ENCODE assay signal across 20 cellular contexts in genomic region chr3:14885307-14885706, GRCh38.
DNase-seq lines count a peak whose midpoint lies in the region; ATAC-seq and TF ChIP-seq lines count a peak whose summit lies in the region.
"Had no signal": no experiment of that assay in that cellular context is flagged by ENCODE, and none has a peak within 500 bp of the region (broad histone marks: within the 10 kb centered on the region; RNA-seq: fewer than 3 reads in every experiment).

No MANE protein-coding gene starts in this region.

- no peak for TF ChIP-seq EP300 in sigmoid colon (IDR thresholded peaks at IDR 0.05)

- peak overlapping the region; percentile 48 to 91 (median 82) for H3K27ac Mint-ChIP-seq in CD4-positive, alpha-beta memory T cell
- peak overlapping the region; percentile 94 for H3K27ac Mint-ChIP-seq in T-helper 17 cell
- H3K27ac Mint-ChIP-seq: CD14-positive monocyte; GM23338; stimulated activated memory B cell treated with anti-CD40 and anti-IgM and Interleukin-4, amounts not matched to agents 10 μg/mL and 1 μg/mL and 100 μg/mL, for 72 hours; type B pancreatic cell had no signal

- ATAC-seq in T-helper 17 cell, result peak; percentile 40
- ATAC-seq: A549; esophagus mucosa; GM23338; stimulated activated memory B cell treated with anti-CD40 and anti-IgM and Interleukin-4, amounts not matched to agents 10 μg/mL and 1 μg/mL and 100 μg/mL, for 72 hours had no signal

- TF ChIP-seq POLR2A in sigmoid colon (IDR thresholded peaks at IDR 0.05), result no peak

- no peaks in the 10 kb centered on the region for H3K9me3 Mint-ChIP-seq in CD4-positive, alpha-beta memory T cell
- H3K9me3 Mint-ChIP-seq: CD14-positive monocyte; GM23338; IgD-negative memory B cell; stimulated activated memory B cell treated with anti-CD40 and anti-IgM and Interleukin-4, amounts not matched to agents 10 μg/mL and 1 μg/mL and 100 μg/mL, for 72 hours; type B pancreatic cell had no signal

- no peaks in the 10 kb centered on the region for H3K9me3 ChIP-seq in CD4-positive, alpha-beta memory T cell (ENCODE audit: control insufficient read depth in 1 of 2, low read length in 2 of 2)
- H3K9me3 ChIP-seq in T-helper 17 cell (ENCODE audit: control insufficient read depth, low read length, poor library complexity, severe bottlenecking), result no peaks in the 10 kb centered on the region
- H3K9me3 ChIP-seq in effector memory CD4-positive, alpha-beta T cell (ENCODE audit: control insufficient read depth, low read length), result no peaks in the 10 kb centered on the region
- no peaks in the 10 kb centered on the region for H3K9me3 ChIP-seq in sigmoid colon
- H3K9me3 ChIP-seq: A549, SJSA1 had no signal

- no peak for TF ChIP-seq CTCF in sigmoid colon (IDR thresholded peaks at IDR 0.05)

- H3K4me3 ChIP-seq in CD4-positive, alpha-beta memory T cell (ENCODE audit: low read length in 2 of 2), result peak overlapping the region; percentile 13 to 21
- H3K4me3 ChIP-seq in effector memory CD4-positive, alpha-beta T cell (ENCODE audit: insufficient read depth, low read depth, low read length, poor library complexity, severe bottlenecking), result no peak overlapping the region
- H3K4me3 ChIP-seq in sigmoid colon, result no peak overlapping the region
- H3K4me3 ChIP-seq: A549, GM23338, SJSA1 had no signal

- DNase-seq in activated CD4-positive, alpha-beta T cell treated with anti-CD3 and anti-CD28 coated beads for 48 hours, result peak; percentile 31
- DNase-seq in activated CD4-positive, alpha-beta T cell treated with anti-CD3 and anti-CD28 coated beads for 4 hours, result no peak
- peak in 3 of 5 donors; percentile 18 to 34 (median 30) for DNase-seq in CD4-positive, alpha-beta memory T cell
- no peak for DNase-seq in T-helper 17 cell
- DNase-seq in effector memory CD4-positive, alpha-beta T cell, result peak in 1 of 3 donors; percentile 12
- DNase-seq in cerebellar cortex (ENCODE audit: low spot score), result no peak
- DNase-seq in sigmoid colon, result no peak
- DNase-seq in NCI-H2081 treated with DMSO at 0.1 percent for 48 hours (lab: John Stamatoyannopoulos, UW), result no peak
- DNase-seq: DMS79, glutamatergic neuron, NCI-H1048, NCI-H69 had no signal

- H3K27me3 ChIP-seq in CD4-positive, alpha-beta memory T cell (ENCODE audit: insufficient read depth, low read length), result no peaks in the 10 kb centered on the region
- H3K27me3 ChIP-seq in effector memory CD4-positive, alpha-beta T cell (replicated peaks; ENCODE audit: control insufficient read depth, insufficient read depth, low read length, poor library complexity, severe bottlenecking), result no peaks in the 10 kb centered on the region
- H3K27me3 ChIP-seq in sigmoid colon, result no peaks in the 10 kb centered on the region

- H3K4me3 Mint-ChIP-seq in CD4-positive, alpha-beta memory T cell, result peak overlapping the region in 7 of 8 donors; percentile 55 to 86 (median 68)
- peak overlapping the region; percentile 75 for H3K4me3 Mint-ChIP-seq in T-helper 17 cell
- H3K4me3 Mint-ChIP-seq: CD14-positive monocyte; GM23338; IgD-negative memory B cell; stimulated activated memory B cell treated with anti-CD40 and anti-IgM and Interleukin-4, amounts not matched to agents 10 μg/mL and 1 μg/mL and 100 μg/mL, for 72 hours; type B pancreatic cell had no signal

- peaks cover 67% of the 10 kb centered on the region for H3K4me1 ChIP-seq in CD4-positive, alpha-beta memory T cell (ENCODE audit: insufficient read depth, low read length)
- H3K4me1 ChIP-seq in effector memory CD4-positive, alpha-beta T cell (ENCODE audit: control insufficient read depth, insufficient read depth, low read length, poor library complexity, severe bottlenecking), result peaks cover 55% of the 10 kb centered on the region
- H3K4me1 ChIP-seq in sigmoid colon, result peaks cover 0 to 13% (median 6%) of the 10 kb centered on the region in 4 donors
- H3K4me1 ChIP-seq: A549, SJSA1 had no signal

- no peaks in the 10 kb centered on the region for H3K36me3 Mint-ChIP-seq in CD4-positive, alpha-beta memory T cell
- no peaks in the 10 kb centered on the region for H3K36me3 Mint-ChIP-seq in T-helper 17 cell (ENCODE audit: low read depth)
- H3K36me3 Mint-ChIP-seq: CD14-positive monocyte; IgD-negative memory B cell; stimulated activated memory B cell treated with anti-CD40 and anti-IgM and Interleukin-4, amounts not matched to agents 10 μg/mL and 1 μg/mL and 100 μg/mL, for 72 hours; type B pancreatic cell had no signal

- H3K27ac ChIP-seq in CD4-positive, alpha-beta memory T cell (ENCODE audit: low read depth, low read length), result no peak overlapping the region
- H3K27ac ChIP-seq in effector memory CD4-positive, alpha-beta T cell (ENCODE audit: insufficient read depth, low read length, poor library complexity, severe bottlenecking), result peak overlapping the region; percentile 34
- H3K27ac ChIP-seq in sigmoid colon, result no peak overlapping the region
- H3K27ac ChIP-seq: A549, SJSA1 had no signal

- CTCF ChIA-PET in CD4-positive, alpha-beta memory T cell (lab: Charles Lee; ENCODE audit: partially characterized antibody), result interaction anchor here (0.8 kb wide), 1 partner anchor 27 kb away, joined by 3 read pairs; no protein-coding TSS in a partner anchor

- H3K27me3 Mint-ChIP-seq in CD4-positive, alpha-beta memory T cell, result no peaks in the 10 kb centered on the region
- peaks cover 10% of the 10 kb centered on the region for H3K27me3 Mint-ChIP-seq in T-helper 17 cell

- peaks cover 44 to 79% (median 62%) of the 10 kb centered on the region in 4 donors for H3K4me1 Mint-ChIP-seq in CD4-positive, alpha-beta memory T cell
- peaks cover 56% of the 10 kb centered on the region for H3K4me1 Mint-ChIP-seq in T-helper 17 cell

- WGBS in sigmoid colon, 2 donors, result 72 to 86% methylated on average over 13 of the region's 13 CpGs

- intact Hi-C loops in CD4-positive, alpha-beta memory T cell (cut with micrococcal nuclease), result no loop called here
- intact Hi-C loops in sigmoid colon (cut with DNase I), result no loop called here

- no peaks in the 10 kb centered on the region for H3K36me3 ChIP-seq in CD4-positive, alpha-beta memory T cell (ENCODE audit: insufficient read depth, low read length)
- no peaks in the 10 kb centered on the region for H3K36me3 ChIP-seq in effector memory CD4-positive, alpha-beta T cell (ENCODE audit: control insufficient read depth, insufficient read depth, low read length)
- H3K36me3 ChIP-seq in sigmoid colon, result no peaks in the 10 kb centered on the region
- H3K36me3 ChIP-seq: SJSA1 had no signal

- POLR2A ChIA-PET in CD4-positive, alpha-beta memory T cell (lab: Charles Lee; ENCODE audit: partially characterized antibody), result interaction anchor here (1.2 to 2.7 kb wide), 3 partner anchors 12 to 36 kb away, joined by 3 to 18 read pairs (median 3); no protein-coding TSS in a partner anchor

Comparison
In these comparisons a context has a peak if more than half of its experiments do, and no peak if none do; other contexts are left out.
1. DNase-seq: peak in activated CD4-positive, alpha-beta T cell treated with anti-CD3 and anti-CD28 coated beads for 48 hours (single experiment) and CD4-positive, alpha-beta memory T cell (3 of 5); none in activated CD4-positive, alpha-beta T cell treated with anti-CD3 and anti-CD28 coated beads for 4 hours (0 of 2), T-helper 17 cell (0 of 3), cerebellar cortex (single experiment), sigmoid colon (single experiment) and NCI-H2081 treated with DMSO at 0.1 percent for 48 hours (single experiment).
2. H3K4me3 ChIP-seq: peak in CD4-positive, alpha-beta memory T cell (2 of 2); none in effector memory CD4-positive, alpha-beta T cell (single experiment) and sigmoid colon (0 of 4).